ENCODE assay signal across 30 cellular contexts in the genomic region with DNA sequence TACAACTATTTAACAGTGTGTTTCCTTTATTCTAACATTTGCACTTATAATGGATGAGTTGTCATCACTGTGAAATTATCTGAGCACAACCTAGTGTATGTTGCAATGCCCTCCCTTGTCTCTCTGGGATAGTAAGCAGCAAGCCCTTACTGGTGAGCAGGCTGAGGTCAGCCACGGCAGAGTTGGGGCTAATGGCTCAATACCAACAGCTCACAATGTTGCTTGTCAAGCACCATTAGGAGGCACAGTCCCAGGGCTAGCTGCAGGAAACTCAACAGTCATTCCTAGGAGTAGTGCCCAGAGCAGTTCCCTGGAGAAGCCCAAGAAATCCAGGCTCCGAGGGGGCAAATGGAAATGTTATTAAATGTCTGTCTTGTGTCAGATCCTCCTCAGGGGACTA.
"Had no signal": no experiment of that assay in that cellular context is flagged by ENCODE, and none has a peak within 500 bp of the region (broad histone marks: within the 10 kb centered on the region; RNA-seq: fewer than 3 reads in every experiment).

No MANE protein-coding gene starts in this region.

- H3K9me3 ChIP-seq: lower lobe of right lung, neutrophil, right atrium auricular region, testis, thyroid gland, transverse colon, vagina had no signal

- ATAC-seq: left colon; left lung; lower lobe of right lung; natural killer cell; stimulated activated naive B cell treated with anti-CD40 and anti-IgM and Interleukin-4, amounts not matched to agents 10 μg/mL and 1 μg/mL and 100 μg/mL, for 72 hours; stimulated activated naive CD8-positive, alpha-beta T cell treated with anti-CD3 and anti-CD28 coated beads, Interleukin-15, Interleukin-2, amounts not matched to agents 100 U/mL and 50 U/mL, for 24 hours had no signal

- H3K9ac ChIP-seq: neural progenitor cell, parathyroid adenoma had no signal

- H2AFZ ChIP-seq: neural progenitor cell, parathyroid adenoma had no signal

- H3K79me2 ChIP-seq: parathyroid adenoma had no signal

- H3K4me2 ChIP-seq: neural progenitor cell had no signal

- FAIRE-seq: islet of Langerhans, kidney had no signal

- H3K27me3 ChIP-seq: left lung, neural progenitor cell, neutrophil, right atrium auricular region, stomach, testis, thyroid gland, transverse colon, upper lobe of left lung, vagina had no signal

- H3K4me1 ChIP-seq: left lung, lower lobe of right lung, neural progenitor cell, parathyroid adenoma, right atrium auricular region, stomach, testis, thyroid gland, transverse colon, upper lobe of left lung, vagina had no signal

- H3K36me3 ChIP-seq: left lung, lower lobe of right lung, neural progenitor cell, neutrophil, right atrium auricular region, stomach, thyroid gland, transverse colon, upper lobe of left lung, vagina had no signal

- H3K4me3 ChIP-seq: left lung, lower lobe of right lung, neural progenitor cell, right atrium auricular region, skin epidermis, stomach, testis, thyroid gland, transverse colon, upper lobe of left lung, vagina had no signal

- DNase-seq: hypothalamus; immature natural killer cell; kidney; left colon; left lung; lower lobe of right lung; mammary epithelial cell; mesendoderm; naive B cell; natural killer cell; nephron progenitor cell; occipital lobe; stimulated activated CD4-positive, alpha-beta T cell treated with anti-CD3 and anti-CD28 coated beads, Interleukin-12 subunit alpha, Interleukin-12 subunit beta, amount 100 ng/mL, for 4 hours; stimulated activated CD4-positive, alpha-beta T cell treated with anti-CD3 and anti-CD28 coated beads, Interleukin-15, amount 100 ng/mL, for 24 hours; stimulated activated CD4-positive, alpha-beta T cell treated with anti-CD3 and anti-CD28 coated beads, Interleukin-2, amount 100 ng/mL, for 24 hours; stimulated activated CD4-positive, alpha-beta T cell treated with anti-CD3 and anti-CD28 coated beads, Interleukin-4, amount 100 ng/mL, for 1 hour; stimulated activated naive B cell treated with anti-CD40 and anti-IgM and Interleukin-4, amounts not matched to agents 10 μg/mL and 1 μg/mL and 100 μg/mL, for 72 hours; stimulated activated naive CD8-positive, alpha-beta T cell treated with anti-CD3 and anti-CD28 coated beads, Interleukin-15, Interleukin-2, amounts not matched to agents 100 U/mL and 50 U/mL, for 24 hours; stomach; testis; thyroid gland; transverse colon; upper lobe of left lung had no signal

- H3K27ac ChIP-seq: left lung, lower lobe of right lung, neural progenitor cell, neutrophil, parathyroid adenoma, right atrium auricular region, skin epidermis, stomach, testis, thyroid gland, transverse colon, upper lobe of left lung, vagina had no signal
